ENCODE assay signal across 12 cellular contexts in genomic region chr2:121038831-121039230, GRCh38.
DNase-seq lines count a peak whose midpoint lies in the region; ATAC-seq and TF ChIP-seq lines count a peak whose summit lies in the region.
"Had no signal": no experiment of that assay in that cellular context is flagged by ENCODE, and none has a peak within 500 bp of the region (broad histone marks: within the 10 kb centered on the region; RNA-seq: fewer than 3 reads in every experiment).

No MANE protein-coding gene starts in this region.

- H3K4me3 Mint-ChIP-seq in glutamatergic neuron (ENCODE audit: unreplicated experiment): peak overlapping the region; percentile 34

- no peak for TF ChIP-seq POLR2A in suprapubic skin (IDR thresholded peaks at IDR 0.05)

- H3K27ac ChIP-seq in PC-3 (ENCODE audit: low read length): no peak overlapping the region
- H3K27ac ChIP-seq in suprapubic skin: no peak overlapping the region
- H3K27ac ChIP-seq: cardiac muscle cell, spleen had no signal

- CTCF ChIA-PET in PC-3 (lab: Charles Lee): no interaction called here

- no peaks in the 10 kb centered on the region for H4K20me1 ChIP-seq in PC-3 (ENCODE audit: low read length)

- H3K4me3 ChIP-seq in BE2C (ENCODE audit: low read depth, low read length): no peak overlapping the region
- H3K4me3 ChIP-seq in PC-3 (ENCODE audit: low read length): no peak overlapping the region
- no peak overlapping the region for H3K4me3 ChIP-seq in suprapubic skin
- H3K4me3 ChIP-seq: cardiac muscle cell, spleen had no signal

- peaks cover 7% of the 10 kb centered on the region for H3K9me3 Mint-ChIP-seq in glutamatergic neuron (ENCODE audit: unreplicated experiment)

- intact Hi-C loops in PC-3 (cut with micrococcal nuclease): no loop called here

- H3K4me2 ChIP-seq in PC-3 (ENCODE audit: low read length): no peak overlapping the region

- DNase-seq in BE2C: peak; percentile 29
- peak; percentile 52 for DNase-seq in NCI-H1092 (lab: John Stamatoyannopoulos, UW)
- peak; percentile 76 for DNase-seq in PC-3
- no peak for DNase-seq in glutamatergic neuron
- DNase-seq in suprapubic skin (ENCODE audit: low spot score in 2 of 2): no peak
- no peak for DNase-seq in GM10266 (ENCODE audit: extremely low spot score)
- DNase-seq: MM.1S; spleen; stimulated activated naive CD4-positive, alpha-beta T cell had no signal

- WGBS in suprapubic skin: 13% methylated on average over 5 of the region's 6 CpGs

- H3K79me2 ChIP-seq in PC-3 (ENCODE audit: low read length): no peaks in the 10 kb centered on the region

- peaks cover 2% of the 10 kb centered on the region for H3K27me3 Mint-ChIP-seq in glutamatergic neuron (ENCODE audit: unreplicated experiment)

- POLR2A ChIA-PET in PC-3 (lab: Charles Lee; ENCODE audit: unreplicated experiment): interaction anchor here (0.7 kb wide), 1 partner anchor 628 kb away, joined by 5 read pairs; no protein-coding TSS in a partner anchor

- H3K36me3 ChIP-seq in BE2C (no peaks in the 10 kb centered on the region), PC-3 (ENCODE audit: low read depth, low read length) (no peaks in the 10 kb centered on the region), suprapubic skin (no peaks in the 10 kb centered on the region)
- H3K36me3 ChIP-seq: cardiac muscle cell, spleen had no signal

- H3K4me1 ChIP-seq in BE2C: no peaks in the 10 kb centered on the region
- H3K4me1 ChIP-seq in PC-3 (ENCODE audit: insufficient read depth, low read length): peaks cover 20% of the 10 kb centered on the region
- peaks cover 15% of the 10 kb centered on the region for H3K4me1 ChIP-seq in suprapubic skin
- H3K4me1 ChIP-seq: spleen had no signal

- no peak for TF ChIP-seq CTCF in BE2C (IDR thresholded peaks at IDR 0.05; ENCODE audit: low read depth, low read length)
- TF ChIP-seq CTCF in PC-3 (conservative IDR thresholded peaks at IDR 0.05; ENCODE audit: low read depth, low read length): no peak
- no peak for TF ChIP-seq CTCF in glutamatergic neuron (IDR thresholded peaks at IDR 0.05; ENCODE audit: partially characterized antibody, unreplicated experiment)
- no peak for TF ChIP-seq CTCF in suprapubic skin (IDR thresholded peaks at IDR 0.05)
- TF ChIP-seq CTCF in GM10266 (IDR thresholded peaks at IDR 0.05; ENCODE audit: control insufficient read depth, insufficient read depth, low read depth, missing control alignments): no peak

- no peak overlapping the region for H3K9ac ChIP-seq in PC-3 (ENCODE audit: low read length)

- no TSS peak for BruUV-seq in PC-3 (replicated peaks; lab: Mats Ljungman, UMichigan)

- no peaks in the 10 kb centered on the region for H3K36me3 Mint-ChIP-seq in glutamatergic neuron (ENCODE audit: unreplicated experiment)

- H3K27me3 ChIP-seq in BE2C: no peaks in the 10 kb centered on the region
- peaks cover 8% of the 10 kb centered on the region; the same call in 1 of the 2 replicates for H3K27me3 ChIP-seq in PC-3 (ENCODE audit: low read length)
- no peaks in the 10 kb centered on the region for H3K27me3 ChIP-seq in suprapubic skin
- H3K27me3 ChIP-seq: cardiac muscle cell had no signal

- ATAC-seq in PC-3: peak; percentile 44
- ATAC-seq in GM18511 (IDR thresholded peaks at IDR 0.05; ENCODE audit: unreplicated experiment): no peak
- ATAC-seq in GM21367 (IDR thresholded peaks at IDR 0.05; ENCODE audit: unreplicated experiment): no peak

- no peaks in the 10 kb centered on the region for H3F3A ChIP-seq in PC-3 (ENCODE audit: low read length, unreplicated experiment)

- no peak for TF ChIP-seq EP300 in suprapubic skin (IDR thresholded peaks at IDR 0.05)

- H3K27ac Mint-ChIP-seq in glutamatergic neuron (ENCODE audit: unreplicated experiment): no peak overlapping the region

- no peaks in the 10 kb centered on the region for H3K9me3 ChIP-seq in BE2C
- no peaks in the 10 kb centered on the region for H3K9me3 ChIP-seq in PC-3 (ENCODE audit: low read length)
- no peaks in the 10 kb centered on the region for H3K9me3 ChIP-seq in suprapubic skin

- H3K9me2 ChIP-seq in PC-3 (replicated peaks; ENCODE audit: low read length): no peaks in the 10 kb centered on the region

- H2AFZ ChIP-seq in PC-3 (ENCODE audit: low read length): no peak overlapping the region

- peaks cover 16% of the 10 kb centered on the region for H3K4me1 Mint-ChIP-seq in glutamatergic neuron (ENCODE audit: low read depth, unreplicated experiment)

Comparison
In these comparisons a context has a peak if more than half of its experiments do, and no peak if none do; other contexts are left out.
1. DNase-seq: peak in BE2C (single experiment), NCI-H1092 (single experiment) and PC-3 (single experiment); none in glutamatergic neuron (single experiment), suprapubic skin (0 of 2) and GM10266 (single experiment).